14 cellular contexts compared by ENCODE assay signal in the genomic region with DNA sequence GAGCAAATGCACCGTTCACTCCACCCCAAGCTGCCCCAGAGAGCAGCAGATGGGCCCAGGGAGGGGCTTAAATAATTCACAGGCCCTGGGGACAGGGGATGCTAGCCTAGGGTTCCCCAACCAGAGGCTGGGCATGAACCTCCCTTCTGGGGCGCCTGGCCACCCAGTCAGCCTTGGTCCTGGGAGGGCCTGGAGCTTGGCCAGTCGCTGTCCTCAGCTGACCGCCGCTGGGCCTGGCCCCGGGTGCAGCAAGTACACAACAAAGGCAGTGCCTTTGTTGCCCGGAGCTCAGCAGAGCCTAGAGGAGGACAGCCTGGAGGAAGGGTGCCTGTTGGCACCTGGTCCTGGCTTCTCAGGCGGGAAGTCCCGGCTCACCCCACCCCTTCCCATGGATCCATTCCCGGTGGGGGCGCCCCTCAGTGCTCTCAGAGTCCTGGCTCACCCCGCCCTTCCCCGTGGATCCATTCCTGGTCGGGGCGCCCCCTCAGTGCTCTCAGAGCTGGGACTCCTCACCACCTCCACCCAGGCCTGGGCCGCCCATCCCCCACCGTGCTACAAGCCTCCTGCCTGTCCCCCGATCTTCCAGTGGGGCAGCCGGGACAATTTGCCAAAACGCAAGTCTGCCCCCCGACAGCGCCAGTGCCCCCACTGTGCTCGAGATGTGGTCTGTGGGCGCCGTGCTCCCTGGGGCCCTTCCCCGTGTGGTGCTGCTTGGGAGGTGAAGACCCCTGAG. TPM values are rescaled to one million over a fixed set of nuclear protein-coding genes. Genes with fewer than 3 reads are reported as not detected.
DNase-seq lines count a peak whose midpoint lies in the region; ATAC-seq and TF ChIP-seq lines count a peak whose summit lies in the region.
"Had no signal": no experiment of that assay in that cellular context is flagged by ENCODE, and none has a peak within 500 bp of the region (broad histone marks: within the 10 kb centered on the region; RNA-seq: fewer than 3 reads in every experiment).

No MANE protein-coding gene starts in this region.

- H3K4me3 Mint-ChIP-seq in H9 = no peak overlapping the region
- H3K4me3 Mint-ChIP-seq in WTC11 = no peak overlapping the region
- H3K4me3 Mint-ChIP-seq in activated naive CD4-positive, alpha-beta T cell treated with anti-CD3 and anti-CD28 coated beads for 36 hours = no peak overlapping the region

- no peaks in the 10 kb centered on the region for H3K9me3 ChIP-seq in H9 (ENCODE audit: control insufficient read depth, low read depth, low read length)
- no peaks in the 10 kb centered on the region for H3K9me3 ChIP-seq in smooth muscle cell (replicated peaks; ENCODE audit: low read depth)
- H3K9me3 ChIP-seq: Caco-2, esophagus muscularis mucosa, right lobe of liver, stomach had no signal

- H3K14ac ChIP-seq in H9 (ENCODE audit: insufficient read depth, low read length) = 0 out of 2 replicates have a peak overlapping the region, but pooled peaks have one; percentile 9

- H3K4me3 ChIP-seq in smooth muscle cell = no peak overlapping the region
- H3K4me3 ChIP-seq in mesendoderm (ENCODE audit: low read length) = no peak overlapping the region
- H3K4me3 ChIP-seq: esophagus muscularis mucosa, right lobe of liver, stomach had no signal

- no peak overlapping the region for H2BK20ac ChIP-seq in H9 (ENCODE audit: low read depth, low read length, poor library complexity, severe bottlenecking)

- H2AK5ac ChIP-seq in H9 (ENCODE audit: insufficient read length, low read length) = no peak overlapping the region
- no peak overlapping the region for H2AK5ac ChIP-seq in mesendoderm (ENCODE audit: low read length)

- H3K36me3 ChIP-seq in smooth muscle cell (ENCODE audit: low read depth) (no peaks in the 10 kb centered on the region), mesendoderm (ENCODE audit: control insufficient read depth, insufficient read depth, low read length) (no peaks in the 10 kb centered on the region)
- H3K36me3 ChIP-seq: esophagus muscularis mucosa, right lobe of liver, stomach had no signal

- CTCF ChIA-PET in WTC11 (lab: Charles Lee) = interaction anchor here (1.0 to 2.1 kb wide), 4 partner anchors 9 to 22 kb away, joined by 3 to 7 read pairs (median 3); no protein-coding TSS in a partner anchor
- CTCF ChIA-PET in activated naive CD4-positive, alpha-beta T cell treated with anti-CD3 and anti-CD28 coated beads for 36 hours (lab: Charles Lee) = no interaction called here

- H3K4me2 ChIP-seq in H9 (ENCODE audit: insufficient read depth, insufficient read length, low read length) = no peak overlapping the region
- H3K4me2 ChIP-seq in smooth muscle cell = peak overlapping the region; percentile 62
- no peak overlapping the region for H3K4me2 ChIP-seq in mesendoderm (ENCODE audit: low read length)

- no peaks in the 10 kb centered on the region for H3K27me3 ChIP-seq in H9 (ENCODE audit: insufficient read depth, low read length)
- no peaks in the 10 kb centered on the region for H3K27me3 ChIP-seq in smooth muscle cell (ENCODE audit: low read depth)
- no peaks in the 10 kb centered on the region for H3K27me3 ChIP-seq in mesendoderm (ENCODE audit: insufficient read depth, low read length, poor library complexity)
- H3K27me3 ChIP-seq: right lobe of liver had no signal

- H4K20me1 ChIP-seq in H9 (ENCODE audit: control insufficient read depth, insufficient read depth, insufficient read length) (no peaks in the 10 kb centered on the region), smooth muscle cell (ENCODE audit: low read depth) (no peaks in the 10 kb centered on the region)

- no peak overlapping the region for H3T11ph ChIP-seq in H9 (ENCODE audit: low read length)

- peak overlapping the region in 1 of 3 experiments; percentile 74; a peak in 1 of 7 replicates for H3K27ac Mint-ChIP-seq in H9
- H3K27ac Mint-ChIP-seq in WTC11 = peak overlapping the region; percentile 57; the same call in 1 of the 2 replicates
- no peak overlapping the region for H3K27ac Mint-ChIP-seq in activated naive CD4-positive, alpha-beta T cell treated with anti-CD3 and anti-CD28 coated beads for 36 hours

- TF ChIP-seq CTCF in H9 (conservative IDR thresholded peaks at IDR 0.05) = no peak
- TF ChIP-seq CTCF in WTC11 (IDR thresholded peaks at IDR 0.05) = no peak
- no peak for TF ChIP-seq CTCF in smooth muscle cell (IDR thresholded peaks at IDR 0.05; ENCODE audit: borderline replicate concordance, insufficient read depth, poor library complexity, severe bottlenecking)

- H3K79me2 ChIP-seq in H9 (ENCODE audit: insufficient read depth, low read length) (no peaks in the 10 kb centered on the region), smooth muscle cell (ENCODE audit: low read depth) (no peaks in the 10 kb centered on the region), mesendoderm (ENCODE audit: control insufficient read depth, insufficient read depth, low read length) (no peaks in the 10 kb centered on the region)

- no peaks in the 10 kb centered on the region for H3K36me3 Mint-ChIP-seq in H9 (ENCODE audit: insufficient read depth in 1 of 3, low read depth in 3 of 3)
- H3K36me3 Mint-ChIP-seq in WTC11 = no peaks in the 10 kb centered on the region
- no peaks in the 10 kb centered on the region for H3K36me3 Mint-ChIP-seq in activated naive CD4-positive, alpha-beta T cell treated with anti-CD3 and anti-CD28 coated beads for 36 hours (ENCODE audit: low read depth)

- no peak overlapping the region for H3K4ac ChIP-seq in H9 (ENCODE audit: low read depth, low read length)
- no peak overlapping the region for H3K4ac ChIP-seq in mesendoderm (ENCODE audit: low read depth, low read length)

- H3K79me1 ChIP-seq in H9 (ENCODE audit: insufficient read depth, low read depth, low read length, poor library complexity, severe bottlenecking) = no peaks in the 10 kb centered on the region
- H3K79me1 ChIP-seq in mesendoderm (ENCODE audit: low read length) = no peaks in the 10 kb centered on the region

- no peak overlapping the region for H3K23ac ChIP-seq in H9 (ENCODE audit: insufficient read length, low read depth, low read length)
- H3K23ac ChIP-seq in mesendoderm (ENCODE audit: low read length) = no peak overlapping the region

- no CpG with 5 or more reads among the region's 26 CpGs for WGBS in H9 (ENCODE audit: extremely low coverage, insufficient read length, low lambda C conversion rate)
- 93% methylated on average over 26 of the region's 26 CpGs for WGBS in smooth muscle cell (ENCODE audit: low lambda C conversion rate)
- WGBS in mesendoderm (ENCODE audit: extremely low coverage, insufficient coverage, low lambda C conversion rate) = no CpG with 5 or more reads among the region's 26 CpGs

- intact Hi-C loops in activated naive CD4-positive, alpha-beta T cell treated with anti-CD3 and anti-CD28 coated beads for 36 hours (cut with micrococcal nuclease) = no loop called here

- no peak overlapping the region for H4K91ac ChIP-seq in H9 (ENCODE audit: insufficient read length, low read depth, low read length)

- H3K23me2 ChIP-seq in H9 (ENCODE audit: insufficient read length, low read depth, low read length, poor library complexity, severe bottlenecking) = no peaks in the 10 kb centered on the region

- no peak overlapping the region for H4K5ac ChIP-seq in H9 (ENCODE audit: insufficient read length, low read depth, low read length)
- H4K5ac ChIP-seq in mesendoderm (ENCODE audit: low read length) = no peak overlapping the region

- H2BK5ac ChIP-seq in H9 (ENCODE audit: insufficient read length, low read length) (no peak overlapping the region), mesendoderm (ENCODE audit: low read length) (no peak overlapping the region)

- H2AFZ ChIP-seq in H9 (ENCODE audit: low read length) (no peak overlapping the region), smooth muscle cell (ENCODE audit: low read depth) (no peak overlapping the region)

- ATAC-seq in WTC11 = no peak
- ATAC-seq: right lobe of liver had no signal

- POLR2A ChIA-PET in WTC11 (lab: Charles Lee) = no interaction called here

- peaks cover 3 to 9% of the 10 kb centered on the region in 2 experiments; a peak in 3 of 4 replicates for H3K4me1 Mint-ChIP-seq in H9
- H3K4me1 Mint-ChIP-seq in WTC11 = no peaks in the 10 kb centered on the region
- no peaks in the 10 kb centered on the region for H3K4me1 Mint-ChIP-seq in activated naive CD4-positive, alpha-beta T cell treated with anti-CD3 and anti-CD28 coated beads for 36 hours (ENCODE audit: low read depth)

- H3K9me3 Mint-ChIP-seq in H9 = no peaks in the 10 kb centered on the region
- H3K9me3 Mint-ChIP-seq in WTC11 = no peaks in the 10 kb centered on the region
- H3K9me3 Mint-ChIP-seq in activated naive CD4-positive, alpha-beta T cell treated with anti-CD3 and anti-CD28 coated beads for 36 hours = no peaks in the 10 kb centered on the region

- H3K27ac ChIP-seq in H9 (ENCODE audit: insufficient read length, low read depth, low read length) (no peak overlapping the region), smooth muscle cell (ENCODE audit: low read depth) (peak overlapping the region; percentile 76), mesendoderm (ENCODE audit: low read depth, low read length) (no peak overlapping the region)
- H3K27ac ChIP-seq: esophagus muscularis mucosa, right lobe of liver, stomach had no signal

- no peak overlapping the region for H3K9ac ChIP-seq in H9 (ENCODE audit: extremely low read depth, insufficient read length, low read length)
- no peak overlapping the region for H3K9ac ChIP-seq in smooth muscle cell (ENCODE audit: low read depth)
- no peak overlapping the region for H3K9ac ChIP-seq in mesendoderm (ENCODE audit: low read length)

- H3K56ac ChIP-seq in H9 (ENCODE audit: insufficient read length, low read depth, low read length) (no peak overlapping the region), mesendoderm (ENCODE audit: low read length) (no peak overlapping the region)

- H3K4me1 ChIP-seq in H9 (ENCODE audit: insufficient read depth, low read length) = no peaks in the 10 kb centered on the region
- H3K4me1 ChIP-seq in smooth muscle cell (ENCODE audit: low read depth) = peaks cover 31% of the 10 kb centered on the region
- H3K4me1 ChIP-seq in mesendoderm (ENCODE audit: control insufficient read depth, low read depth, low read length) = no peaks in the 10 kb centered on the region
- H3K4me1 ChIP-seq: Caco-2, esophagus muscularis mucosa, right lobe of liver had no signal

- no peak overlapping the region for H2BK120ac ChIP-seq in H9 (ENCODE audit: low read depth, low read length, poor library complexity, severe bottlenecking)
- no peak overlapping the region for H2BK120ac ChIP-seq in mesendoderm (ENCODE audit: low read depth, low read length)

- peaks cover 4% of the 10 kb centered on the region for H3K27me3 Mint-ChIP-seq in H9 (ENCODE audit: low read depth)
- H3K27me3 Mint-ChIP-seq in WTC11 (ENCODE audit: low read depth) = no peaks in the 10 kb centered on the region
- no peaks in the 10 kb centered on the region for H3K27me3 Mint-ChIP-seq in activated naive CD4-positive, alpha-beta T cell treated with anti-CD3 and anti-CD28 coated beads for 36 hours (ENCODE audit: low read depth)

- H4K8ac ChIP-seq in H9 (replicated peaks; ENCODE audit: insufficient read length, low read depth, low read length) (no peak overlapping the region), mesendoderm (ENCODE audit: low read depth, low read length) (no peak overlapping the region)

- H2BK12ac ChIP-seq in H9 (ENCODE audit: insufficient read length, low read depth, low read length) = no peak overlapping the region

- no peak overlapping the region for H3K18ac ChIP-seq in H9 (ENCODE audit: insufficient read length, low read depth, low read length)
- no peak overlapping the region for H3K18ac ChIP-seq in mesendoderm (ENCODE audit: low read length)

- DNase-seq in H9 (no peak), WTC11 (ENCODE audit: low spot score) (no peak), hepatic stellate cell (ENCODE audit: low spot score) (peak; percentile 71), smooth muscle cell (lab: John Stamatoyannopoulos, UW; ENCODE audit: unreplicated experiment) (no peak), mesendoderm (no peak), HUDEP-2 (lab: John Stamatoyannopoulos, UW; ENCODE audit: unreplicated experiment in 76 of 76) (no peak)
- no peak for DNase-seq in activated naive CD4-positive, alpha-beta T cell treated with anti-CD3 and anti-CD28 coated beads for 36 hours
- DNase-seq: activated CD8-positive, alpha-beta memory T cell treated with anti-CD3 and anti-CD28 coated beads for 24 hours; activated naive CD4-positive, alpha-beta T cell treated with Interleukin-2 at 50 U/mL for 16 hours; Caco-2; right lobe of liver; RPMI8226; stomach had no signal

- no peaks in the 10 kb centered on the region for H3F3A ChIP-seq in smooth muscle cell (ENCODE audit: low read depth)

- no peak overlapping the region for H2BK15ac ChIP-seq in H9 (ENCODE audit: low read depth, low read length)
- H2BK15ac ChIP-seq in mesendoderm (replicated peaks; ENCODE audit: low read depth) = no peak overlapping the region

RNA-seq across cellular contexts. Expression of a gene that starts 23.3 kb away (rescaled TPM):
- total RNA-seq in H9 (2021) = 0.09 and 0.18 TPM in 2 replicates
- 0.05 to 0.18 TPM (median 0.17 TPM) in 3 replicates for total RNA-seq in WTC11 (2021)
- total RNA-seq in smooth muscle cell = 0.09 and 0.81 TPM in 2 replicates
- polyA plus RNA-seq in smooth muscle cell = 0.04 and 0.13 TPM in 2 replicates
- 1 to 10 TPM; 2.1 TPM for total RNA-seq in activated naive CD4-positive, alpha-beta T cell treated with anti-CD3 and anti-CD28 coated beads for 36 hours
- polyA plus RNA-seq in mesendoderm (2013, experiment 1 of 2) = 0.01 TPM
- 0.01 TPM for polyA plus RNA-seq in mesendoderm (2013, experiment 2 of 2)

RNA-seq across cellular contexts. Expression of a gene that starts 40.4 kb away (rescaled TPM):
- total RNA-seq in H9 (2021) = 33.6 and 34.4 TPM in 2 replicates
- 28.6 to 31.7 TPM (median 29.3 TPM) in 3 replicates for total RNA-seq in WTC11 (2021)
- 10.2 and 14.0 TPM in 2 replicates for total RNA-seq in smooth muscle cell
- polyA plus RNA-seq in smooth muscle cell = 20.3 and 28.1 TPM in 2 replicates
- 1 to 10 TPM; 8.6 to 9.1 TPM for total RNA-seq in activated naive CD4-positive, alpha-beta T cell treated with anti-CD3 and anti-CD28 coated beads for 36 hours
- polyA plus RNA-seq in mesendoderm (2013, experiment 1 of 2) = 17.5 TPM
- polyA plus RNA-seq in mesendoderm (2013, experiment 2 of 2) = 18.3 TPM
